8 cellular contexts compared by ENCODE assay signal in genomic region chr12:121590476-121591143, GRCh38. TPM values are rescaled to one million over a fixed set of nuclear protein-coding genes. Genes with fewer than 3 reads are reported as not detected.
DNase-seq lines count a peak whose midpoint lies in the region; ATAC-seq, FAIRE-seq and TF ChIP-seq lines count a peak whose summit lies in the region.

No MANE protein-coding gene starts in this region.

- no peak overlapping the region for H3K27ac ChIP-seq in endothelial cell of umbilical vein (ENCODE audit: insufficient read depth, low read depth, low read length)

- peak; percentile 15 for FAIRE-seq in endothelial cell of umbilical vein (lab: Jason Lieb, UNC)
- no peak for FAIRE-seq in HTR-8/SVneo (lab: Jason Lieb, UNC)

- no peaks in the 10 kb centered on the region for H3K36me3 ChIP-seq in endothelial cell of umbilical vein (ENCODE audit: control insufficient read depth in 2 of 2, extremely low read depth in 1 of 2, insufficient read depth in 2 of 2, low read length in 2 of 2)

- no TSS peak for BruUV-seq in endothelial cell of umbilical vein (replicated peaks; lab: Mats Ljungman, UMichigan)

- POLR2A ChIA-PET in activated CD8-positive, alpha-beta T cell treated with anti-CD3 and anti-CD28 coated beads, Interleukin-2, amount 10 ng/mL, durations not matched to agents 7 days and 5 days (lab: Charles Lee) = interaction anchor here (0.6 to 3.7 kb wide), 9 partner anchors 11 to 230 kb away, joined by 3 to 35 read pairs (median 5); partner anchors contain the start of genes KDM2B and ORAI1
- POLR2A ChIA-PET in endothelial cell of umbilical vein (lab: Charles Lee) = no interaction called here

- peak overlapping the region; percentile 98 for H3K27ac Mint-ChIP-seq in activated CD8-positive, alpha-beta T cell treated with anti-CD3 and anti-CD28 coated beads, Interleukin-2, amount 10 ng/mL, durations not matched to agents 7 days and 5 days

- H3K4me2 ChIP-seq in endothelial cell of umbilical vein (ENCODE audit: insufficient read depth, low read length) = peak overlapping the region; percentile 1

- intact Hi-C loops in endothelial cell of umbilical vein (cut with micrococcal nuclease) = no loop called here

- peak overlapping the region; percentile 48 for H2AFZ ChIP-seq in endothelial cell of umbilical vein (ENCODE audit: low read depth, low read length)

- H3K27me3 ChIP-seq in endothelial cell of umbilical vein (ENCODE audit: control insufficient read depth in 2 of 2, insufficient read depth in 2 of 2, low read length in 2 of 2) = no peaks in the 10 kb centered on the region

- no peaks in the 10 kb centered on the region for H3K27me3 Mint-ChIP-seq in activated CD8-positive, alpha-beta T cell treated with anti-CD3 and anti-CD28 coated beads, Interleukin-2, amount 10 ng/mL, durations not matched to agents 7 days and 5 days (ENCODE audit: low read depth)

- dilution Hi-C loops in endothelial cell of umbilical vein (cut with MboI; ENCODE audit: extremely low pct_ligation_motif_present, low sequenced_read_pairs) = no loop called here

- no peaks in the 10 kb centered on the region for H4K20me1 ChIP-seq in endothelial cell of umbilical vein (replicated peaks; ENCODE audit: control insufficient read depth, extremely low read depth, insufficient read depth, low read length)

- H3K9me1 ChIP-seq in endothelial cell of umbilical vein (replicated peaks; ENCODE audit: control insufficient read depth, extremely low read depth, insufficient read depth, low read length) = no peaks in the 10 kb centered on the region

- H3K4me1 ChIP-seq in endothelial cell of umbilical vein (ENCODE audit: control insufficient read depth, extremely low read depth, insufficient read depth, low read length) = peaks cover 4% of the 10 kb centered on the region

- ATAC-seq in GM19035 (IDR thresholded peaks at IDR 0.05; ENCODE audit: unreplicated experiment) = peak; percentile 65
- peak; percentile 28 for ATAC-seq in HG03565 (IDR thresholded peaks at IDR 0.05; ENCODE audit: unreplicated experiment)
- ATAC-seq in activated CD8-positive, alpha-beta T cell treated with anti-CD3 and anti-CD28 coated beads, Interleukin-2, amount 10 ng/mL, durations not matched to agents 7 days and 5 days = peak; percentile 82
- ATAC-seq in omental fat pad (ENCODE audit: low FRiP score) = peak; percentile 91

- H3K9ac ChIP-seq in endothelial cell of umbilical vein (replicated peaks; ENCODE audit: extremely low read depth, insufficient read depth, low read length) = no peak overlapping the region

- peaks cover 7% of the 10 kb centered on the region for H3K36me3 Mint-ChIP-seq in activated CD8-positive, alpha-beta T cell treated with anti-CD3 and anti-CD28 coated beads, Interleukin-2, amount 10 ng/mL, durations not matched to agents 7 days and 5 days (ENCODE audit: low read depth)

- TF ChIP-seq CTCF in endothelial cell of umbilical vein (IDR thresholded peaks at IDR 0.05; ENCODE audit: extremely low read depth in 1 of 2, insufficient read depth in 1 of 2, low read depth in 1 of 2, low read length in 2 of 2) = no peak
- TF ChIP-seq CTCF in omental fat pad (IDR thresholded peaks at IDR 0.05) = no peak

- no peaks in the 10 kb centered on the region for H3K9me3 ChIP-seq in endothelial cell of umbilical vein (replicated peaks; ENCODE audit: control insufficient read depth, insufficient read depth, low read length)

- no peaks in the 10 kb centered on the region for H3K9me3 Mint-ChIP-seq in activated CD8-positive, alpha-beta T cell treated with anti-CD3 and anti-CD28 coated beads, Interleukin-2, amount 10 ng/mL, durations not matched to agents 7 days and 5 days (ENCODE audit: insufficient read depth)

- no peak for TF ChIP-seq POLR2A in endothelial cell of umbilical vein (IDR thresholded peaks at IDR 0.05; ENCODE audit: low read depth, low read length)

- no peak overlapping the region for H3K4me3 ChIP-seq in endothelial cell of umbilical vein (replicated peaks in 1 of 3; ENCODE audit: insufficient read depth in 1 of 3, low read depth in 1 of 3, low read length in 3 of 3)

- CTCF ChIA-PET in activated CD8-positive, alpha-beta T cell treated with anti-CD3 and anti-CD28 coated beads, Interleukin-2, amount 10 ng/mL, durations not matched to agents 7 days and 5 days (lab: Charles Lee) = interaction anchor here (0.8 to 2.0 kb wide), 7 partner anchors 9 to 60 kb away, joined by 3 to 8 read pairs (median 5); partner anchors contain the start of genes KDM2B and ORAI1
- CTCF ChIA-PET in endothelial cell of umbilical vein (lab: Charles Lee) = interaction anchor here (1.1 kb wide), 1 partner anchor 78 kb away, joined by 3 read pairs; no protein-coding TSS in a partner anchor

- no peaks in the 10 kb centered on the region for H3K79me2 ChIP-seq in endothelial cell of umbilical vein (ENCODE audit: control insufficient read depth, insufficient read depth, low read length)

- peak overlapping the region; percentile 75 for H3K4me3 Mint-ChIP-seq in activated CD8-positive, alpha-beta T cell treated with anti-CD3 and anti-CD28 coated beads, Interleukin-2, amount 10 ng/mL, durations not matched to agents 7 days and 5 days

- peak; percentile 77 for DNase-seq in activated CD8-positive, alpha-beta T cell treated with anti-CD3 and anti-CD28 coated beads, Interleukin-2, amount 10 ng/mL, durations not matched to agents 7 days and 5 days
- DNase-seq in endothelial cell of umbilical vein (ENCODE audit: low read depth, low spot score) (no peak), omental fat pad (ENCODE audit: low spot score) (no peak), SW480 (ENCODE audit: low spot score) (no peak), Kasumi-1 (lab: John Stamatoyannopoulos, UW) (no peak), HTR-8/SVneo (ENCODE audit: insufficient read length, low spot score) (no peak)

- H3K4me1 Mint-ChIP-seq in activated CD8-positive, alpha-beta T cell treated with anti-CD3 and anti-CD28 coated beads, Interleukin-2, amount 10 ng/mL, durations not matched to agents 7 days and 5 days (ENCODE audit: low read depth) = peaks cover 40% of the 10 kb centered on the region

TF ChIP-seq in endothelial cell of umbilical vein, 7 proteins besides CTCF, POLR2A, EP300 and RAD21:
- no peak for TF ChIP-seq GATA2 (IDR thresholded peaks at IDR 0.05; ENCODE audit: insufficient read depth, insufficient read length, low read depth, low read length)
- no peak for TF ChIP-seq MYC (IDR thresholded peaks at IDR 0.05; ENCODE audit: low read depth, low read length)
- no peak for TF ChIP-seq FOS (IDR thresholded peaks at IDR 0.05; ENCODE audit: borderline replicate concordance, insufficient read depth, low read length)
- no peak for TF ChIP-seq EZH2 (IDR thresholded peaks at IDR 0.05; ENCODE audit: borderline replicate concordance, low read depth, low read length, severe bottlenecking)

RNA-seq across cellular contexts. Expression of gene KDM2B, which starts 9.8 kb away (rescaled TPM):
- total RNA-seq in activated CD8-positive, alpha-beta T cell treated with anti-CD3 and anti-CD28 coated beads, Interleukin-2, amount 10 ng/mL, durations not matched to agents 7 days and 5 days = 10 to 100 TPM; 76.1 to 76.6 TPM
- total RNA-seq in endothelial cell of umbilical vein = 34.3 and 37.3 TPM in 2 replicates
- polyA plus RNA-seq in endothelial cell of umbilical vein = 26.8 and 31.5 TPM in 2 replicates
- polyA plus RNA-seq in endothelial cell of umbilical vein (2011; cell fraction: cytosol; rRNA removed) = 17.6 and 17.9 TPM in 2 replicates
- polyA plus RNA-seq in endothelial cell of umbilical vein (2011; cell fraction: nucleus; rRNA removed) = 54.2 and 60.1 TPM in 2 replicates
- polyA plus RNA-seq in endothelial cell of umbilical vein (2012) = 26.1 and 28.2 TPM in 2 replicates
- polyA minus RNA-seq in endothelial cell of umbilical vein = 42.0 and 54.5 TPM in 2 replicates
- polyA minus RNA-seq in endothelial cell of umbilical vein (2011; cell fraction: cytosol; rRNA and poly(A)+ RNA removed) = 11.4 TPM
- polyA minus RNA-seq in endothelial cell of umbilical vein (2011; cell fraction: nucleus; rRNA and poly(A)+ RNA removed) = 23.8 and 26.3 TPM in 2 replicates
- total RNA-seq in omental fat pad = 10 to 100 TPM; 14.8 to 27.0 (median 16.7) TPM

RNA-seq across cellular contexts. Expression of gene ORAI1, which starts 35.7 kb away (rescaled TPM):
- total RNA-seq in activated CD8-positive, alpha-beta T cell treated with anti-CD3 and anti-CD28 coated beads, Interleukin-2, amount 10 ng/mL, durations not matched to agents 7 days and 5 days = 10 to 100 TPM; 67.4 to 69.6 TPM
- total RNA-seq in endothelial cell of umbilical vein (29.0 and 30.5 TPM in 2 replicates), omental fat pad (10 to 100 TPM in 2 of 4 donors, 1 to 10 TPM in 2; 6.8 to 15.4 (median 10.7) TPM)
- 65.4 and 104 TPM in 2 replicates for polyA plus RNA-seq in endothelial cell of umbilical vein
- 35.9 and 44.2 TPM in 2 replicates for polyA plus RNA-seq in endothelial cell of umbilical vein (2011; cell fraction: cytosol; rRNA removed)
- polyA plus RNA-seq in endothelial cell of umbilical vein (2011; cell fraction: nucleus; rRNA removed) = 10.6 and 10.9 TPM in 2 replicates
- polyA plus RNA-seq in endothelial cell of umbilical vein (2012) = 25.6 and 35.9 TPM in 2 replicates
- polyA minus RNA-seq in endothelial cell of umbilical vein = 25.9 and 38.2 TPM in 2 replicates
- 54.7 TPM for polyA minus RNA-seq in endothelial cell of umbilical vein (2011; cell fraction: cytosol; rRNA and poly(A)+ RNA removed)
- polyA minus RNA-seq in endothelial cell of umbilical vein (2011; cell fraction: nucleus; rRNA and poly(A)+ RNA removed) = 7.0 and 12.5 TPM in 2 replicates

Comparison
In these comparisons a context has a peak if more than half of its experiments do, and no peak if none do; other contexts are left out.
1. ATAC-seq: peak in every context shown above with its lines; median percentile 91 in omental fat pad; 82 in activated CD8-positive, alpha-beta T cell treated with anti-CD3 and anti-CD28 coated beads, Interleukin-2, amount 10 ng/mL, durations not matched to agents 7 days and 5 days; 65 in GM19035; 28 in HG03565.